ENCODE assay signal across 1 cellular context in the genomic region with DNA sequence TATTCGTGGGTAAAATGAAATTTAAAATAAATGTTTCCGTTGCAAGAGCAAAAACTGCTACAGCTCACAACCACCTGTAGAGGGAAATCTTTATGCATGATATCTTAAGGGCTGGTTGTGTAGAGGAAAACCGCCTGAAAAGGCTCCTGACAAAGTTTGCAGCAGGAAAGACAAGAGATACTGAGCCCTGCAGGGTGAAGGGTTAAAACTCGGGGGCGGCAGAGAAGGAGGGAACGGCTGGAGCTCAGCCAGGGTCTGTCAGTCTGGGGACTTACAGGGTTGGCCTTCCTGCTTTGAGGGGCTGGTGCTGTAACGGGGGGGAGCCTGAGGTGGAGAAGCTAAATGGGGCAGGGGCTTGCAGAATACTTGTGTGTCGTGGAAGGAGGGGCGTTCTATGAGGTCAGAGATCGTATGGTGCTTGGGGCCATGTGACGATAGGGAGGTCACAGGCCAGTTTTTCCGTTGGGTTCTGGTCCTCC.
A peak's percentile ranks its signal among the peaks of the same experiment; 100 is the strongest.
TF ChIP-seq lines count a peak whose summit lies in the region.

No MANE protein-coding gene starts in this region.

TF ChIP-seq in PFSK-1, 5 proteins besides CTCF, POLR2A, EP300 and RAD21 (continued from another document):
- TF ChIP-seq SIN3A (IDR thresholded peaks at IDR 0.05; ENCODE audit: borderline replicate concordance, insufficient read depth, low read length) (0 out of 2 replicates have a peak, but pooled peaks have one; percentile 66), POLR2AphosphoS5 (IDR thresholded peaks at IDR 0.05; ENCODE audit: low read depth, low read length) (peak; percentile 63; the same call in 1 of the 2 replicates)
